25 cellular contexts compared by ENCODE assay signal in genomic region chr11:127330044-127330443, GRCh38.
DNase-seq lines count a peak whose midpoint lies in the region; ATAC-seq, FAIRE-seq and TF ChIP-seq lines count a peak whose summit lies in the region.
"Had no signal": no experiment of that assay in that cellular context is flagged by ENCODE, and none has a peak within 500 bp of the region (broad histone marks: within the 10 kb centered on the region; RNA-seq: fewer than 3 reads in every experiment).

No MANE protein-coding gene starts in this region.

- H3K79me2 ChIP-seq in HepG2 (ENCODE audit: insufficient read depth, low read length) (no peaks in the 10 kb centered on the region), K562 (ENCODE audit: control insufficient read depth, insufficient read depth, low read length) (no peaks in the 10 kb centered on the region)

- H3K27ac Mint-ChIP-seq in MCF 10A (ENCODE audit: low read depth, unreplicated experiment): no peak overlapping the region
- H3K27ac Mint-ChIP-seq: CD14-positive monocyte; CD4-positive, alpha-beta memory T cell; CD4-positive, CD25-positive, alpha-beta regulatory T cell; CD8-positive, alpha-beta memory T cell had no signal

- H4K20me1 ChIP-seq in HepG2 (ENCODE audit: insufficient read depth, low read length) (no peaks in the 10 kb centered on the region), K562 (replicated peaks; ENCODE audit: control insufficient read depth, insufficient read depth, low read length) (no peaks in the 10 kb centered on the region)
- H4K20me1 ChIP-seq: BLaER1 had no signal

- no peak overlapping the region for H2AFZ ChIP-seq in HepG2 (ENCODE audit: low read length)
- no peak overlapping the region for H2AFZ ChIP-seq in K562 (ENCODE audit: low read depth, low read length)

- TF ChIP-seq EP300 in HepG2 (IDR thresholded peaks at IDR 0.05; ENCODE audit: low read depth in 2 of 2, low read length in 2 of 2) (no peak), HepG2 (CRISPR knock-in tag; IDR thresholded peaks at IDR 0.05; ENCODE audit: borderline replicate concordance) (no peak), K562 (IDR thresholded peaks at IDR 0.05; ENCODE audit: low read length) (no peak)

- POLR2A ChIA-PET in HepG2 (lab: Yijun Ruan, JAX): no interaction called here
- POLR2A ChIA-PET in K562 (lab: Yijun Ruan, JAX): no interaction called here
- POLR2A ChIA-PET in MCF 10A (lab: Yijun Ruan, JAX): no interaction called here

- peaks cover 45% of the 10 kb centered on the region for H3K9me3 ChIP-seq in HepG2 (ENCODE audit: low read length)
- peaks cover 0 to 3% (median 0%) of the 10 kb centered on the region in 4 donors for H3K9me3 ChIP-seq in right lobe of liver
- no peaks in the 10 kb centered on the region for H3K9me3 ChIP-seq in K562 (replicated peaks; ENCODE audit: control insufficient read depth, insufficient read depth, low read depth, low read length)
- H3K9me3 ChIP-seq: BE2C, BLaER1 had no signal

- H3K27me3 ChIP-seq in HepG2 (ENCODE audit: control insufficient read depth in 1 of 2, insufficient read depth in 2 of 2, low read length in 2 of 2) (no peaks in the 10 kb centered on the region; a peak in 1 of 5 replicates), right lobe of liver (no peaks in the 10 kb centered on the region), K562 (ENCODE audit: control insufficient read depth in 2 of 2, insufficient read depth in 2 of 2, low read length in 2 of 2) (no peaks in the 10 kb centered on the region)
- H3K27me3 ChIP-seq: BE2C, BLaER1 had no signal

- H3K27ac ChIP-seq in HepG2 (ENCODE audit: extremely low read length, insufficient read depth, low read length) (no peak overlapping the region), right lobe of liver (no peak overlapping the region), K562 (ENCODE audit: extremely low read depth, low read depth, low read length) (no peak overlapping the region)
- H3K27ac ChIP-seq: 22Rv1, BLaER1 had no signal

- intact Hi-C loops in HepG2 (cut with micrococcal nuclease; ENCODE audit: unreplicated experiment) (no loop called here), right lobe of liver (cut with DNase I) (no loop called here), K562 (cut with micrococcal nuclease) (no loop called here), MCF 10A (cut with micrococcal nuclease) (no loop called here)

- FAIRE-seq in HepG2 (lab: Jason Lieb, UNC) (no peak), K562 (lab: Jason Lieb, UNC) (no peak)
- FAIRE-seq: GM12878, GM12892, GM18507 had no signal

- TF ChIP-seq POLR2A in HepG2 (IDR thresholded peaks at IDR 0.05; ENCODE audit: insufficient read depth in 1 of 2, low read depth in 2 of 2, low read length in 2 of 2) (no peak), right lobe of liver (IDR thresholded peaks at IDR 0.05) (no peak), K562 (conservative IDR thresholded peaks at IDR 0.05) (no peak)

- CTCF ChIA-PET in HepG2 (lab: Yijun Ruan, JAX; ENCODE audit: low intra/inter-chr PET ratio, low total read pairs) (no interaction called here), K562 (lab: Yijun Ruan, JAX; ENCODE audit: low intra/inter-chr PET ratio) (no interaction called here), MCF 10A (lab: Yijun Ruan, JAX) (interaction anchor here (0.6 kb wide), 2 partner anchors 8 to 59 kb away, joined by 3 to 4 read pairs; no protein-coding TSS in a partner anchor)

- TF ChIP-seq RAD21 in HepG2 (CRISPR knock-in tag; IDR thresholded peaks at IDR 0.05) (no peak), K562 (CRISPR knock-in tag; conservative IDR thresholded peaks at IDR 0.05 in 1 of 2, IDR thresholded peaks at IDR 0.05 in 1 of 2) (no peak)

- no peak overlapping the region for H3K4me3 Mint-ChIP-seq in MCF 10A (ENCODE audit: unreplicated experiment)
- H3K4me3 Mint-ChIP-seq: CD14-positive monocyte; CD4-positive, alpha-beta memory T cell; CD4-positive, CD25-positive, alpha-beta regulatory T cell; CD8-positive, alpha-beta memory T cell had no signal

- H3K4me2 ChIP-seq in HepG2 (ENCODE audit: low read depth, low read length) (no peak overlapping the region), K562 (ENCODE audit: insufficient read depth, low read length) (no peak overlapping the region)
- H3K4me2 ChIP-seq: BLaER1 had no signal

- TF ChIP-seq CTCF in HepG2 (CRISPR knock-in tag; IDR thresholded peaks at IDR 0.05) (no peak), right lobe of liver (IDR thresholded peaks at IDR 0.05) (no peak), K562 (IDR thresholded peaks at IDR 0.05 in 2 of 3, conservative IDR thresholded peaks at IDR 0.05 in 1 of 3; ENCODE audit: insufficient read depth in 2 of 3, low read depth in 1 of 3, low read length in 3 of 3) (no peak), MCF 10A (IDR thresholded peaks at IDR 0.05; ENCODE audit: unreplicated experiment) (no peak)

- H3K4me1 ChIP-seq in HepG2 (ENCODE audit: insufficient read depth, low read length) (no peaks in the 10 kb centered on the region), right lobe of liver (no peaks in the 10 kb centered on the region), K562 (replicated peaks in 1 of 2; ENCODE audit: control insufficient read depth in 2 of 2, insufficient read depth in 2 of 2, low read length in 2 of 2) (no peaks in the 10 kb centered on the region)
- H3K4me1 ChIP-seq: BE2C, BLaER1 had no signal

- BruUV-seq in HepG2 (replicated peaks; lab: Mats Ljungman, UMichigan) (no TSS peak), K562 (replicated peaks; lab: Mats Ljungman, UMichigan) (no TSS peak), MCF 10A (replicated peaks; lab: Mats Ljungman, UMichigan) (no TSS peak)

- peaks cover 29% of the 10 kb centered on the region for H3K9me3 Mint-ChIP-seq in MCF 10A (ENCODE audit: unreplicated experiment)

- ATAC-seq in HepG2 (no peak), right lobe of liver (no peak), K562 (no peak)
- ATAC-seq: GM12878 had no signal

- no peaks in the 10 kb centered on the region for H3K27me3 Mint-ChIP-seq in MCF 10A (ENCODE audit: insufficient read depth, unreplicated experiment)
- H3K27me3 Mint-ChIP-seq: CD4-positive, alpha-beta memory T cell; CD4-positive, CD25-positive, alpha-beta regulatory T cell; CD8-positive, alpha-beta memory T cell had no signal

- WGBS in HepG2 (ENCODE audit: low lambda C conversion rate): 2% methylated on average over 3 of the region's 3 CpGs
- WGBS in right lobe of liver (ENCODE audit: insufficient coverage, low coverage, low lambda C conversion rate, missing lambda C conversion rate): 40% methylated on average over 3 of the region's 3 CpGs
- 0% methylated on average over 3 of the region's 3 CpGs for WGBS in K562 (ENCODE audit: insufficient coverage, low coverage, missing lambda C conversion rate)

- H3K4me3 ChIP-seq in HepG2 (replicated peaks in 1 of 3; ENCODE audit: insufficient read depth in 1 of 3, low read depth in 2 of 3, low read length in 3 of 3) (no peak overlapping the region), right lobe of liver (no peak overlapping the region), K562 (no peak overlapping the region)
- H3K4me3 ChIP-seq: BLaER1, GM12878 had no signal

- H3K36me3 ChIP-seq in HepG2 (replicated peaks in 1 of 2; ENCODE audit: control insufficient read depth in 1 of 2, insufficient read depth in 2 of 2, low read length in 2 of 2) (no peaks in the 10 kb centered on the region), right lobe of liver (no peaks in the 10 kb centered on the region), K562 (ENCODE audit: control insufficient read depth, insufficient read depth, low read length) (no peaks in the 10 kb centered on the region)
- H3K36me3 ChIP-seq: BE2C, BLaER1 had no signal

- no peaks in the 10 kb centered on the region for H3K36me3 Mint-ChIP-seq in MCF 10A (ENCODE audit: insufficient read depth, unreplicated experiment)
- H3K36me3 Mint-ChIP-seq: CD14-positive monocyte; CD4-positive, alpha-beta memory T cell; CD4-positive, CD25-positive, alpha-beta regulatory T cell; CD8-positive, alpha-beta memory T cell had no signal

- DNase-seq in HepG2 (ENCODE audit: low spot score) (no peak), right lobe of liver (no peak), K562 (ENCODE audit: extremely low read depth in 1 of 4, low spot score in 3 of 4) (no peak), MCF 10A (ENCODE audit: unreplicated experiment) (no peak), NCI-H1930 (lab: John Stamatoyannopoulos, UW) (no peak)
- DNase-seq: ACHN; BE2C; C1 segment of cervical spinal cord; CD4-positive, alpha-beta memory T cell; CD4-positive, CD25-positive, alpha-beta regulatory T cell; CD8-positive, alpha-beta memory T cell; COR-L47; DMS 273 treated with DMSO at 0.1 percent for 48 hours; DMS153; DMS53; DMS79; DND-41; EL; GDM1 had no signal

- in situ Hi-C loops in HepG2 (cut with HindIII; ENCODE audit: extremely low pct_ligation_motif_present, low pct_unique_long_range_greater_than_20kb) (no loop called here), K562 (cut with MboI) (no loop called here)

- H3K9ac ChIP-seq in HepG2 (ENCODE audit: insufficient read depth, low read depth, low read length) (no peak overlapping the region), K562 (ENCODE audit: insufficient read depth in 1 of 2, low read depth in 2 of 2, low read length in 2 of 2) (no peak overlapping the region)
- H3K9ac ChIP-seq: BLaER1 had no signal

- no peaks in the 10 kb centered on the region for H3K4me1 Mint-ChIP-seq in MCF 10A (ENCODE audit: insufficient read depth, unreplicated experiment)
- H3K4me1 Mint-ChIP-seq: CD14-positive monocyte; CD4-positive, alpha-beta memory T cell; CD4-positive, CD25-positive, alpha-beta regulatory T cell; CD8-positive, alpha-beta memory T cell had no signal

- H3K9me1 ChIP-seq in K562 (ENCODE audit: control insufficient read depth, insufficient read depth, low read length): no peaks in the 10 kb centered on the region

TF ChIP-seq in HepG2, 621 proteins besides CTCF, POLR2A, EP300 and RAD21 (continues in another document):
- TF ChIP-seq ATF1 (CRISPR knock-in tag; IDR thresholded peaks at IDR 0.05) (no peak), RCOR2 (CRISPR knock-in tag; IDR thresholded peaks at IDR 0.05) (no peak), ZNF879 (CRISPR knock-in tag; IDR thresholded peaks at IDR 0.05) (no peak), KAT2B (IDR thresholded peaks at IDR 0.05; ENCODE audit: borderline replicate concordance, low read depth, low read length) (no peak), MTA3 (CRISPR knock-in tag; IDR thresholded peaks at IDR 0.05) (no peak), FOXP1 (IDR thresholded peaks at IDR 0.05) (no peak), FOXP1 (CRISPR knock-in tag; IDR thresholded peaks at IDR 0.05) (no peak)

TF ChIP-seq in K562, 482 proteins besides CTCF, POLR2A, EP300 and RAD21:
- TF ChIP-seq FOSL1 (tag; conservative IDR thresholded peaks at IDR 0.05): no peak
- TF ChIP-seq ZNF316 (IDR thresholded peaks at IDR 0.05): peak; percentile 65

Comparison
In these comparisons a context has a peak if more than half of its experiments do, and no peak if none do; other contexts are left out.
1. Of the 241 proteins assayed by ChIP-seq in both HepG2 and K562: peak only in HepG2: MAFF; only in K562: none; in both: none; in neither: 239; mixed calls (peak in some experiments, not most) for 1.